28 cellular contexts compared by ENCODE assay signal in the genomic region with DNA sequence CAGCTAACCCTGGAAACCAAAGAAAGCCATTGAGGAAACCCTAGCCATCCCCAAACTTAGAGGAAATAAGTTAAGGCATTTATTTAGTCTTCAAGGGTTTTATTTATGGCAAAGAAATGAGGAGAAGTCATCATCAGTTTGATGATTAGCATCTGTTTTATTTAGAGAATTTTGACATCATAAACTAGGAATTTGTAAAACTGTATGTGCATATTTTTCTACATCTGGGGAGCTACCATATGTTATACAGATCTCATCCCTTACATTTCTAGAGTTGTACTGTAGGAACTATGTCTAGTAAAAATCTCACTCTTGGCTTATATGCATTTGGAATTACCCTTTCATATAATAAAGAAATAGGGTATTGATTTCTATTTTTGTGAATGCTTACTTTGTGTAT.
"Had no signal": no experiment of that assay in that cellular context is flagged by ENCODE, and none has a peak within 500 bp of the region (broad histone marks: within the 10 kb centered on the region; RNA-seq: fewer than 3 reads in every experiment).

No MANE protein-coding gene starts in this region.

- H3K4me3 ChIP-seq: cardiac muscle cell, coronary artery, dorsolateral prefrontal cortex, gastrocnemius medialis, right lobe of liver, skin epidermis, upper lobe of left lung, vagina had no signal

- H3K4me1 ChIP-seq: right lobe of liver, vagina had no signal

- H3K27me3 ChIP-seq: cardiac muscle cell, dorsolateral prefrontal cortex, gastrocnemius medialis, right lobe of liver, upper lobe of left lung, vagina had no signal

- ATAC-seq: activated CD8-positive, alpha-beta T cell treated with anti-CD3 and anti-CD28 coated beads for 36 hours; activated T-cell treated with anti-CD3 and anti-CD28 coated beads, Interleukin-2, amount 50 U/mL, for 4 hours; activated T-helper 17 cell treated with anti-CD3 and anti-CD28 coated beads, Interleukin-2, amount 50 U/mL, for 72 hours; effector memory CD8-positive, alpha-beta T cell; gastrocnemius medialis; left cardiac atrium; right lobe of liver; stimulated activated memory B cell treated with anti-CD40 and anti-IgM and Interleukin-4, amounts not matched to agents 10 μg/mL and 1 μg/mL and 100 μg/mL, for 72 hours; stimulated activated naive CD8-positive, alpha-beta T cell treated with anti-CD3 and anti-CD28 coated beads, Interleukin-15, amount 100 ng/mL, for 72 hours had no signal

- H3K9me3 ChIP-seq: gastrocnemius medialis, right lobe of liver, upper lobe of left lung, vagina had no signal

- H3K27ac ChIP-seq: cardiac muscle cell, coronary artery, gastrocnemius medialis, right lobe of liver, skin epidermis, upper lobe of left lung, vagina had no signal

- DNase-seq: activated B cell treated with CpG ODN at 0.5 μM for 24 hours; activated CD4-positive, alpha-beta T cell treated with anti-CD3 and anti-CD28 coated beads, Interleukin-2, amount 50 U/mL, for 1 hour; activated CD8-positive, alpha-beta T cell treated with anti-CD3 and anti-CD28 coated beads for 36 hours; activated gamma-delta T cell treated with Interleukin-2 at 50 U/mL for 16 hours; activated T-cell treated with anti-CD3 and anti-CD28 coated beads, Interleukin-2, amount 50 U/mL, for 4 hours; aorta; cerebellar nuclear complex; dorsolateral prefrontal cortex; effector memory CD8-positive, alpha-beta T cell; erythroblast; gastrocnemius medialis; glutamatergic neuron; islet precursor cell; left cardiac atrium; mammary epithelial cell; right lobe of liver; stimulated activated CD4-positive, alpha-beta T cell treated with anti-CD3 and anti-CD28 coated beads, Interleukin-12 subunit alpha, Interleukin-12 subunit beta, amount 100 ng/mL, for 4 hours; stimulated activated CD4-positive, alpha-beta T cell treated with anti-CD3 and anti-CD28 coated beads, Interleukin-4, amount 100 ng/mL, for 4 hours; stimulated activated CD8-positive, alpha-beta memory T cell treated with anti-CD3 and anti-CD28 coated beads, Interleukin-4, amount 100 ng/mL, for 48 hours; stimulated activated naive CD8-positive, alpha-beta T cell treated with anti-CD3 and anti-CD28 coated beads, Interleukin-15, amount 100 ng/mL, for 72 hours; substantia nigra; upper lobe of left lung had no signal

- H3K36me3 ChIP-seq: cardiac muscle cell, gastrocnemius medialis, right lobe of liver, upper lobe of left lung, vagina had no signal
